In genomic region chr21:17646790-17647189, GRCh38 we compare ENCODE assay signal across 7 cellular contexts.
"Had no signal": no experiment of that assay in that cellular context is flagged by ENCODE, and none has a peak within 500 bp of the region (broad histone marks: within the 10 kb centered on the region; RNA-seq: fewer than 3 reads in every experiment).

No MANE protein-coding gene starts in this region.

- DNase-seq: H9, HCEC 1CT, KBM-7 had no signal

- H2AFZ ChIP-seq: GM23338 had no signal

- H3K4me3 ChIP-seq: GM23338 had no signal

- H3K4me2 ChIP-seq: GM23338 had no signal

- FAIRE-seq: H1, H54, HTR-8/SVneo had no signal

- ATAC-seq: GM23338 had no signal
